1 cellular context compared by ENCODE assay signal in the genomic region with DNA sequence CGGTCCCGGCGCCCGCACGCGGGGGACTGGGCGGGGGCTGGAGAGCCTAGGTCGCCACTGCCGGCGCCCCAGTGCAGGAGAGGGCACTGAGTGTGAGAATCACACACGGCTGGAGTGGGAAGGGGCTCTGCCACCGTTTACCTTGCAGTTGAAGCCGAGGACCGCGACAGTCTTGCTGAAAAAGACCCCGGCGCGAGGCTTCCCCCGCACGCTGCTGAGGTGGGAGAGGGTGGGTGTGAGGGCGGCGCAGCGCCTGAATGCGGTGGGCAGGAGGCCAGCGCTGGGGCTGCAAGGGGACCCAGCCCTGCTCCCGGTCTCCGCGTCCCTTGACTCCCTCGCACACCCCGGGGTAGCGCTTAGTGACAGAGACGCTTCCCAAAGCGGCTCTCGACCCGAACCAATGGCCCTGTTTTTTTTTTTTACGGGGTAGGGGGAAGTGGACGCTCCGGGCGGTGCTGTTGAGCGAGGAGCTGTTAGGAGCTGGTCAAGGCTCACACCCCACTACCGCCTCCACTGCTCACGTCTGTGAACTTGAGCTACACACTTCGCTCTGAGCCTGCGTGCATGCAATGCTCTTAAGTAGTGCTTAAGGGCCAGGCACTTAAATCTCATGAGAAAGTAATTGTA.
TF ChIP-seq lines count a peak whose summit lies in the region.

No MANE protein-coding gene starts in this region.

TF ChIP-seq in endothelial cell of umbilical vein, 7 proteins besides CTCF, POLR2A, EP300 and RAD21:
- TF ChIP-seq EZH2 (IDR thresholded peaks at IDR 0.05; ENCODE audit: borderline replicate concordance, low read depth, low read length, severe bottlenecking) (peak; percentile 99), GATA2 (IDR thresholded peaks at IDR 0.05; ENCODE audit: insufficient read depth, insufficient read length, low read depth, low read length) (no peak), POLR2AphosphoS5 (IDR thresholded peaks at IDR 0.05; ENCODE audit: insufficient read depth, low read depth, low read length) (no peak), FOS (IDR thresholded peaks at IDR 0.05; ENCODE audit: borderline replicate concordance, insufficient read depth, low read length) (no peak)
- TF ChIP-seq, protein P1, sequence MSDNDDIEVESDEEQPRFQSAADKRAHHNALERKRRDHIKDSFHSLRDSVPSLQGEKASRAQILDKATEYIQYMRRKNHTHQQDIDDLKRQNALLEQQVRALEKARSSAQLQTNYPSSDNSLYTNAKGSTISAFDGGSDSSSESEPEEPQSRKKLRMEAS (IDR thresholded peaks at IDR 0.05; ENCODE audit: insufficient read depth, insufficient read length) = no peak
